In genomic region chr3:183290216-183290615, GRCh38 we compare ENCODE assay signal across 27 cellular contexts.
"Had no signal": no experiment of that assay in that cellular context is flagged by ENCODE, and none has a peak within 500 bp of the region (broad histone marks: within the 10 kb centered on the region; RNA-seq: fewer than 3 reads in every experiment).

No MANE protein-coding gene starts in this region.

- DNase-seq: dermis blood vessel endothelial cell; effector memory CD4-positive, alpha-beta T cell; foreskin keratinocyte; glutamatergic neuron; heart right ventricle; hippocampal formation; left cardiac atrium; left lung; mesenchymal stem cell; mucosa of descending colon; naive B cell; stimulated activated CD4-positive, alpha-beta T cell treated with anti-CD3 and anti-CD28 coated beads, Interleukin-2, amount 100 ng/mL, for 24 hours; stimulated activated CD4-positive, alpha-beta T cell treated with anti-CD3 and anti-CD28 coated beads, Interleukin-4, amount 100 ng/mL, for 24 hours; stimulated activated naive CD4-positive, alpha-beta T cell treated with Interleukin-2 at 50 U/mL for 16 hours; stomach; thyroid gland; upper lobe of left lung had no signal

- H3K4me1 Mint-ChIP-seq: neural progenitor cell had no signal

- H3K9me3 ChIP-seq: esophagus muscularis mucosa, heart right ventricle, left lung, mucosa of descending colon, right atrium auricular region, stomach, thyroid gland, upper lobe of left lung had no signal

- ATAC-seq: foreskin keratinocyte; heart right ventricle; left cardiac atrium; left lung; mucosa of descending colon; sciatic nerve; stimulated activated effector memory CD8-positive, alpha-beta T cell treated with anti-CD3 and anti-CD28 coated beads, Interleukin-12 subunit alpha, Interleukin-12 subunit beta, amount 100 ng/mL, for 72 hours had no signal

- H3K4me3 Mint-ChIP-seq: mesothelial cell of epicardium; naive B cell; nephron; neural progenitor cell; stimulated activated effector memory CD8-positive, alpha-beta T cell treated with anti-CD3 and anti-CD28 coated beads, Interleukin-12 subunit alpha, Interleukin-12 subunit beta, amount 100 ng/mL, for 72 hours had no signal

- H3K27ac Mint-ChIP-seq: naive B cell; neural progenitor cell; progenitor cell of endocrine pancreas; stimulated activated effector memory CD8-positive, alpha-beta T cell treated with anti-CD3 and anti-CD28 coated beads, Interleukin-12 subunit alpha, Interleukin-12 subunit beta, amount 100 ng/mL, for 72 hours had no signal

- H3K36me3 Mint-ChIP-seq: naive B cell had no signal

- H3K27ac ChIP-seq: coronary artery, esophagus muscularis mucosa, foreskin keratinocyte, heart right ventricle, left lung, neural progenitor cell, parathyroid adenoma, right atrium auricular region, stomach, thyroid gland, upper lobe of left lung had no signal

- H3K27me3 Mint-ChIP-seq: progenitor cell of endocrine pancreas had no signal

- H3K27me3 ChIP-seq: esophagus muscularis mucosa, foreskin keratinocyte, heart right ventricle, left lung, neural progenitor cell, right atrium auricular region, stomach, thyroid gland, upper lobe of left lung had no signal

- H3K4me3 ChIP-seq: coronary artery, esophagus muscularis mucosa, heart right ventricle, left lung, mucosa of descending colon, neural progenitor cell, right atrium auricular region, stomach, thyroid gland, upper lobe of left lung had no signal

- H3K4me1 ChIP-seq: neural progenitor cell had no signal

- H3K36me3 ChIP-seq: esophagus muscularis mucosa, heart right ventricle, left lung, neural progenitor cell, right atrium auricular region, stomach, thyroid gland, upper lobe of left lung had no signal

- H3K9me3 Mint-ChIP-seq: naive B cell; neural progenitor cell; stimulated activated effector memory CD8-positive, alpha-beta T cell treated with anti-CD3 and anti-CD28 coated beads, Interleukin-12 subunit alpha, Interleukin-12 subunit beta, amount 100 ng/mL, for 72 hours had no signal
